In the genomic region with DNA sequence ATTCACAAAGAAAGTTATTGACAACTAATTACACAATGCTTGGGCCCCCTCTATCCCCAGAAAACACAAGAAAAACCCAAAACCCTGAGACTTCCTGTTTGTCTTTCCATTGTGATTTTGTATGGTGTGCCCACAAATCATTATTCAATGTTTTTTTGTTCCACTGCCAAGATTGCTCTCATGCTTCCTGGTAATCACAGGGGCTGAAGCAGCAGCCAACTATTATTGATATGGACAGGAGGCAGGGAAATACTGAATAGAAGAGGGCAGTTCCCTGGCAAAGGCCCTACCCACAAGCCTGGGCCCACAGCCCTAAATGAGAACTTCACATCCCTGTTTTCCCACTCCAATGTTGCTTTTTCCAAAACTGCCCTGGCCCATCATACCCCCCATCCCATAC, we compare ENCODE assay signal across 15 cellular contexts. TPM values are rescaled to one million over a fixed set of nuclear protein-coding genes. Genes with fewer than 3 reads are reported as not detected.
A peak's percentile ranks its signal among the peaks of the same experiment; 100 is the strongest.
DNase-seq lines count a peak whose midpoint lies in the region; ATAC-seq, FAIRE-seq and TF ChIP-seq lines count a peak whose summit lies in the region.
"Had no signal": no experiment of that assay in that cellular context is flagged by ENCODE, and none has a peak within 500 bp of the region (broad histone marks: within the 10 kb centered on the region; RNA-seq: fewer than 3 reads in every experiment).

No MANE protein-coding gene starts in this region.

- H3K27ac ChIP-seq in liver (ENCODE audit: low read depth in 1 of 2, low read length in 2 of 2) (no peak overlapping the region), HepG2 (ENCODE audit: extremely low read length, insufficient read depth, low read length) (no peak overlapping the region), RWPE2 (ENCODE audit: poor library complexity, severe bottlenecking) (peak overlapping the region; percentile 24), SK-N-SH (ENCODE audit: low read depth in 2 of 2, low read length in 1 of 2) (no peak overlapping the region)
- H3K27ac ChIP-seq: esophagus muscularis mucosa, KMS-11 had no signal

- no peaks in the 10 kb centered on the region for H3K27me3 ChIP-seq in liver (ENCODE audit: control insufficient read depth in 4 of 4, insufficient read depth in 4 of 4, low read length in 3 of 4)
- no peaks in the 10 kb centered on the region for H3K27me3 ChIP-seq in HepG2 (ENCODE audit: control insufficient read depth in 1 of 2, insufficient read depth in 2 of 2, low read length in 2 of 2)
- no peaks in the 10 kb centered on the region for H3K27me3 ChIP-seq in RWPE2 (ENCODE audit: insufficient read depth, poor library complexity, severe bottlenecking)
- no peaks in the 10 kb centered on the region; the same call in 1 of the 2 replicates for H3K27me3 ChIP-seq in SK-N-SH (ENCODE audit: insufficient read depth)
- H3K27me3 ChIP-seq: esophagus muscularis mucosa had no signal

- no TSS peak for BruUV-seq in HepG2 (replicated peaks; lab: Mats Ljungman, UMichigan)

- H2AFZ ChIP-seq in HepG2 (ENCODE audit: low read length) (no peak overlapping the region), SK-N-SH (ENCODE audit: low read depth) (no peak overlapping the region)

- CTCF ChIA-PET in HepG2 (lab: Yijun Ruan, JAX; ENCODE audit: low intra/inter-chr PET ratio, low total read pairs) (no interaction called here), SK-N-SH (lab: Yijun Ruan, JAX) (no interaction called here)

- intact Hi-C loops in HepG2 (cut with micrococcal nuclease; ENCODE audit: unreplicated experiment), result no loop called here

- TF ChIP-seq RAD21 in liver (IDR thresholded peaks at IDR 0.05) (no peak), HepG2 (CRISPR knock-in tag; IDR thresholded peaks at IDR 0.05) (no peak), SK-N-SH (IDR thresholded peaks at IDR 0.05; ENCODE audit: low read length) (no peak)

- H3K4me3 ChIP-seq in liver (ENCODE audit: low read depth in 1 of 3, low read length in 3 of 3) (no peak overlapping the region), HepG2 (replicated peaks in 1 of 3; ENCODE audit: insufficient read depth in 1 of 3, low read depth in 2 of 3, low read length in 3 of 3) (no peak overlapping the region), RWPE2 (ENCODE audit: severe bottlenecking) (no peak overlapping the region), fibroblast of the aortic adventitia (ENCODE audit: low read depth, low read length) (no peak overlapping the region), SK-N-SH (ENCODE audit: low read depth in 2 of 2, low read length in 1 of 2) (no peak overlapping the region)
- H3K4me3 ChIP-seq: esophagus muscularis mucosa had no signal

- H3K79me2 ChIP-seq in HepG2 (ENCODE audit: insufficient read depth, low read length) (no peaks in the 10 kb centered on the region), SK-N-SH (ENCODE audit: insufficient read depth) (no peaks in the 10 kb centered on the region)

- no peaks in the 10 kb centered on the region for H3K36me3 ChIP-seq in liver (ENCODE audit: control insufficient read depth in 4 of 4, insufficient read depth in 3 of 4, low read depth in 1 of 4, low read length in 3 of 4)
- H3K36me3 ChIP-seq in HepG2 (replicated peaks in 1 of 2; ENCODE audit: control insufficient read depth in 1 of 2, insufficient read depth in 2 of 2, low read length in 2 of 2), result no peaks in the 10 kb centered on the region
- H3K36me3 ChIP-seq in RWPE2 (ENCODE audit: low read depth), result no peaks in the 10 kb centered on the region
- H3K36me3 ChIP-seq in SK-N-SH (replicated peaks in 1 of 2; ENCODE audit: control insufficient read depth in 1 of 2, insufficient read depth in 2 of 2, low read length in 1 of 2), result no peaks in the 10 kb centered on the region
- H3K36me3 ChIP-seq: esophagus muscularis mucosa had no signal

- H3K4me1 ChIP-seq in liver (ENCODE audit: control insufficient read depth in 4 of 4, insufficient read depth in 4 of 4, low read length in 3 of 4) (peaks cover 0 to 1% (median 0%) of the 10 kb centered on the region in 4 donors), HepG2 (ENCODE audit: insufficient read depth, low read length) (peaks cover 48% of the 10 kb centered on the region), RWPE2 (ENCODE audit: insufficient read depth, poor library complexity, severe bottlenecking) (peaks cover 14% of the 10 kb centered on the region), SK-N-SH (ENCODE audit: control insufficient read depth in 1 of 2, insufficient read depth in 2 of 2, low read depth in 1 of 2, low read length in 1 of 2) (no peaks in the 10 kb centered on the region)
- H3K4me1 ChIP-seq: esophagus muscularis mucosa had no signal

- TF ChIP-seq CTCF in liver (IDR thresholded peaks at IDR 0.05; ENCODE audit: low read depth, low read length, missing input control) (no peak), HepG2 (CRISPR knock-in tag; IDR thresholded peaks at IDR 0.05) (no peak), RWPE2 (IDR thresholded peaks at IDR 0.05; ENCODE audit: poor library complexity, severe bottlenecking) (no peak), fibroblast of the aortic adventitia (IDR thresholded peaks at IDR 0.05; ENCODE audit: insufficient read depth, low read length) (no peak), SK-N-SH (IDR thresholded peaks at IDR 0.05) (no peak)

- POLR2A ChIA-PET in HepG2 (lab: Yijun Ruan, JAX), result no interaction called here
- POLR2A ChIA-PET in SK-N-SH (lab: Yijun Ruan, JAX), result no interaction called here

- H3K9me3 ChIP-seq in liver (ENCODE audit: control insufficient read depth in 4 of 4, low read length in 3 of 4) (peaks cover 0 to 2% (median 0%) of the 10 kb centered on the region in 4 donors), HepG2 (ENCODE audit: low read length) (no peaks in the 10 kb centered on the region), RWPE2 (ENCODE audit: severe bottlenecking) (no peaks in the 10 kb centered on the region), SK-N-SH (no peaks in the 10 kb centered on the region)

- no peaks in the 10 kb centered on the region for H3K9me2 ChIP-seq in SK-N-SH

- H4K20me1 ChIP-seq in HepG2 (ENCODE audit: insufficient read depth, low read length) (no peaks in the 10 kb centered on the region), SK-N-SH (ENCODE audit: insufficient read depth) (no peaks in the 10 kb centered on the region)

- no peak for DNase-seq in HepG2 (ENCODE audit: low spot score)
- no peak for DNase-seq in RWPE2 (ENCODE audit: low spot score)
- DNase-seq in fibroblast of the aortic adventitia (ENCODE audit: low read depth), result peak; percentile 85
- peak; percentile 70 for DNase-seq in stromal cell of bone marrow (ENCODE audit: low read depth)
- DNase-seq in SK-N-SH, result no peak
- no peak for DNase-seq in superior temporal gyrus (ENCODE audit: extremely low spot score)
- DNase-seq: activated CD4-positive, alpha-beta T cell treated with anti-CD3 and anti-CD28 coated beads for 1 hour; AML-193; NCI-H82 had no signal

- no peak for FAIRE-seq in HepG2 (lab: Jason Lieb, UNC)

- H3K9ac ChIP-seq in liver (ENCODE audit: low read depth in 1 of 2, low read length in 2 of 2) (no peak overlapping the region), HepG2 (ENCODE audit: insufficient read depth, low read depth, low read length) (no peak overlapping the region), SK-N-SH (no peak overlapping the region)
- H3K9ac ChIP-seq: KMS-11 had no signal

- no peak for TF ChIP-seq POLR2A in HepG2 (IDR thresholded peaks at IDR 0.05; ENCODE audit: insufficient read depth in 1 of 2, low read depth in 2 of 2, low read length in 2 of 2)

- TF ChIP-seq EP300 in HepG2 (IDR thresholded peaks at IDR 0.05; ENCODE audit: low read depth in 2 of 2, low read length in 2 of 2) (no peak), HepG2 (CRISPR knock-in tag; IDR thresholded peaks at IDR 0.05; ENCODE audit: borderline replicate concordance) (no peak), SK-N-SH (IDR thresholded peaks at IDR 0.05; ENCODE audit: borderline replicate concordance in 1 of 2, low read depth in 1 of 2, low read length in 1 of 2) (no peak)

- H3F3A ChIP-seq in SK-N-SH (replicated peaks; ENCODE audit: insufficient read depth), result no peaks in the 10 kb centered on the region

- H3K4me2 ChIP-seq in HepG2 (ENCODE audit: low read depth, low read length) (no peak overlapping the region), SK-N-SH (no peak overlapping the region)
- H3K4me2 ChIP-seq: KMS-11 had no signal

- no peak for ATAC-seq in HepG2
- no peak for ATAC-seq in RWPE2 (ENCODE audit: low read depth)
- no peak for ATAC-seq in GM19035 (IDR thresholded peaks at IDR 0.05; ENCODE audit: unreplicated experiment)
- ATAC-seq: activated T-helper 17 cell treated with anti-CD3 and anti-CD28 coated beads, Interleukin-2, amount 50 U/mL, for 72 hours; SK-N-SH treated with all-trans-retinoic acid at 6 μM for 48 hours had no signal

- in situ Hi-C loops in HepG2 (cut with HindIII; ENCODE audit: extremely low pct_ligation_motif_present, low pct_unique_long_range_greater_than_20kb), result no loop called here

RNA-seq across cellular contexts. Expression of gene RFK, which starts 21.5 kb away (rescaled TPM):
- total RNA-seq in liver (10 to 100 TPM; 20.1 to 23.0 TPM), HepG2 (2016; rRNA removed; fragmentation: Illumina TruSeq; extraction: Trizol) (37.2 and 56.5 TPM in 2 replicates), fibroblast of the aortic adventitia (ENCODE audit: low replicate concordance) (9.6 and 28.7 TPM in 2 replicates)
- polyA plus RNA-seq in liver (10 to 100 TPM; 13.2 to 13.7 TPM), HepG2 (2011; rRNA removed) (15.5 and 18.2 TPM in 2 replicates), SK-N-SH (2012; rRNA removed) (7.2 and 9.3 TPM in 2 replicates)
- total RNA-seq in HepG2 (2016; cell fraction: cytosol; rRNA removed; fragmentation: Illumina TruSeq; extraction: Trizol; ENCODE audit: low read depth), result 7.6 and 10.1 TPM in 2 replicates
- 35.6 and 54.0 TPM in 2 replicates for total RNA-seq in HepG2 (2016; cell fraction: insoluble cytoplasmic fraction; rRNA removed; fragmentation: Illumina TruSeq; extraction: Trizol)
- total RNA-seq in HepG2 (2016; cell fraction: membrane; rRNA removed; fragmentation: Illumina TruSeq; extraction: Trizol), result 27.8 and 28.5 TPM in 2 replicates
- 12.9 and 19.7 TPM in 2 replicates for total RNA-seq in HepG2 (2016; cell fraction: nucleus; rRNA removed; fragmentation: Illumina TruSeq; extraction: Trizol)
- 7.6 and 12.8 TPM in 2 replicates for polyA plus RNA-seq in HepG2 (2011; cell fraction: cytosol; rRNA removed)
- 3.0 and 4.3 TPM in 2 replicates for polyA plus RNA-seq in HepG2 (2011; cell fraction: nucleus; rRNA removed)
- polyA plus RNA-seq in HepG2 (2012), result 23.4 and 28.5 TPM in 2 replicates
- polyA plus RNA-seq in HepG2 (2016; cell fraction: cytosol; fragmentation: Illumina TruSeq; extraction: Trizol; ENCODE audit: low read depth), result 10.0 and 12.2 TPM in 2 replicates
- 51.8 and 54.0 TPM in 2 replicates for polyA plus RNA-seq in HepG2 (2016; cell fraction: insoluble cytoplasmic fraction; fragmentation: Illumina TruSeq; extraction: Trizol; ENCODE audit: low read depth)
- polyA plus RNA-seq in HepG2 (2016; cell fraction: membrane; fragmentation: Illumina TruSeq; extraction: Trizol; ENCODE audit: low read depth), result 26.0 and 26.7 TPM in 2 replicates
- polyA plus RNA-seq in HepG2 (2016; cell fraction: nucleus; fragmentation: Illumina TruSeq; extraction: Trizol; ENCODE audit: insufficient read depth, low read depth), result 20.2 and 24.4 TPM in 2 replicates
- 4.2 and 5.1 TPM in 2 replicates for polyA minus RNA-seq in HepG2 (2011; rRNA and poly(A)+ RNA removed; ENCODE audit: low replicate concordance)
- 13.5 and 15.4 TPM in 2 replicates for polyA minus RNA-seq in HepG2 (2011; cell fraction: cytosol; rRNA and poly(A)+ RNA removed)
- 8.2 and 11.7 TPM in 2 replicates for polyA minus RNA-seq in HepG2 (2011; cell fraction: nucleus; rRNA and poly(A)+ RNA removed)
- polyA plus RNA-seq in SK-N-SH (2012; cell fraction: cytosol; rRNA removed), result 12.9 and 15.2 TPM in 2 replicates
- 1.8 and 3.0 TPM in 2 replicates for polyA plus RNA-seq in SK-N-SH (2012; cell fraction: nucleus; rRNA removed)

RNA-seq across cellular contexts. Expression of gene GCNT1, which starts 43.3 kb away (rescaled TPM):
- total RNA-seq in liver, result 1 to 10 TPM; 4.3 TPM
- under 1 TPM; 0.82 to 0.92 TPM for polyA plus RNA-seq in liver
- total RNA-seq in HepG2 (2016; rRNA removed; fragmentation: Illumina TruSeq; extraction: Trizol), result 0.18 and 0.55 TPM in 2 replicates
- under 0.01 and 0.10 TPM in 2 replicates for total RNA-seq in HepG2 (2016; cell fraction: cytosol; rRNA removed; fragmentation: Illumina TruSeq; extraction: Trizol; ENCODE audit: low read depth)
- total RNA-seq in HepG2 (2016; cell fraction: insoluble cytoplasmic fraction; rRNA removed; fragmentation: Illumina TruSeq; extraction: Trizol), result 0.61 and 0.82 TPM in 2 replicates
- total RNA-seq in HepG2 (2016; cell fraction: membrane; rRNA removed; fragmentation: Illumina TruSeq; extraction: Trizol), result 0.15 and 0.76 TPM in 2 replicates
- 0.31 and 1.8 TPM in 2 replicates for total RNA-seq in HepG2 (2016; cell fraction: nucleus; rRNA removed; fragmentation: Illumina TruSeq; extraction: Trizol)
- polyA plus RNA-seq in HepG2 (2011; rRNA removed), result 1.7 and 2.1 TPM in 2 replicates
- polyA plus RNA-seq in HepG2 (2011; cell fraction: cytosol; rRNA removed), result 2.2 TPM in 2 replicates
- 0.47 and 0.85 TPM in 2 replicates for polyA plus RNA-seq in HepG2 (2011; cell fraction: nucleus; rRNA removed)
- 8.4 and 9.4 TPM in 2 replicates for polyA plus RNA-seq in HepG2 (2012)
- polyA plus RNA-seq in HepG2 (2016; cell fraction: cytosol; fragmentation: Illumina TruSeq; extraction: Trizol; ENCODE audit: low read depth), result 0.01 and 0.24 TPM in 2 replicates
- 0.16 and 0.25 TPM in 2 replicates for polyA plus RNA-seq in HepG2 (2016; cell fraction: insoluble cytoplasmic fraction; fragmentation: Illumina TruSeq; extraction: Trizol; ENCODE audit: low read depth)
- polyA plus RNA-seq in HepG2 (2016; cell fraction: membrane; fragmentation: Illumina TruSeq; extraction: Trizol; ENCODE audit: low read depth), result 0.09 TPM in 2 replicates
- polyA plus RNA-seq in HepG2 (2016; cell fraction: nucleus; fragmentation: Illumina TruSeq; extraction: Trizol; ENCODE audit: insufficient read depth, low read depth), result 0.60 and 1.0 TPM in 2 replicates
- polyA minus RNA-seq in HepG2 (2011; rRNA and poly(A)+ RNA removed; ENCODE audit: low replicate concordance), result 3.8 and 4.7 TPM in 2 replicates
- polyA minus RNA-seq in HepG2 (2011; cell fraction: cytosol; rRNA and poly(A)+ RNA removed), result 1.4 and 4.9 TPM in 2 replicates
- polyA minus RNA-seq in HepG2 (2011; cell fraction: nucleus; rRNA and poly(A)+ RNA removed), result 0.77 and 1.1 TPM in 2 replicates
- total RNA-seq in fibroblast of the aortic adventitia (ENCODE audit: low replicate concordance), result 18.0 and 46.9 TPM in 2 replicates
- polyA plus RNA-seq in SK-N-SH (2012; rRNA removed), result 0.76 and 1.1 TPM in 2 replicates
- 0.46 and 0.76 TPM in 2 replicates for polyA plus RNA-seq in SK-N-SH (2012; cell fraction: cytosol; rRNA removed)
- 0.35 and 0.55 TPM in 2 replicates for polyA plus RNA-seq in SK-N-SH (2012; cell fraction: nucleus; rRNA removed)

Comparison
In these comparisons a context has a peak if more than half of its experiments do, and no peak if none do; other contexts are left out.
1. DNase-seq: peak in fibroblast of the aortic adventitia (single experiment) and stromal cell of bone marrow (single experiment); none in HepG2 (single experiment), RWPE2 (single experiment), SK-N-SH (single experiment) and superior temporal gyrus (single experiment).